ENCODE assay signal across 1 cellular context in the genomic region with DNA sequence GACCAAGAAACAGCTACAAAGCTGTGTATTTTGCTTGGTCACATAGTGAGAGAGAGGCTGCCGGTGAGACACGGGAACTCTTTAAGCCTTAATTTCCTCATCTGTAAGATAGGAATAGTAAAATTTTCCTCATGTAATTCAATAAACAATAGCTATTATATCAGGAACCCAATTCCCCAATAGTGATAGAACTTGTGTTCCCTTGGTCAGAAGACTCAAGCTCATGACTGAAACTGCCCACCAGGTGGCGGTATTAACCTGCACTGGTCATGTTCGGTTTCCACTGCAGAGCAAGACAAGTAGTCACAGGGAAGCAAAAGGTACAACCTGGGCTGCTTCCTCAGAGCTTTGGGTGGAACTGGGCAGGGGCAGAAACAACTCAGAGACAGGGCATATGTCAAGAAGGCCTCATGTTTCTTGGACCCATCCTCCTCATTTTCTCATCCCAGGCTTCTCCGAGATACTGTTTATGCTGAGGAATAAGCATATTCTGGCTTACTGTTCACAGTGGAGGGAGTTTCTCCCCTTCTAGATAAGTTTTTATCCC.
TF ChIP-seq lines count a peak whose summit lies in the region.

No MANE protein-coding gene starts in this region.

TF ChIP-seq in HepG2, 621 proteins besides CTCF, POLR2A, EP300 and RAD21 (continued from another document and continues in another):
- TF ChIP-seq ZNF337 (CRISPR knock-in tag; IDR thresholded peaks at IDR 0.05; ENCODE audit: borderline replicate concordance, low read depth), result no peak
- peak; percentile 85; the same call in 1 of the 2 replicates for TF ChIP-seq MIXL1 (CRISPR knock-in tag; IDR thresholded peaks at IDR 0.05)
- 0 out of 2 replicates have a peak, but pooled peaks have one; percentile 17 for TF ChIP-seq MED1 (CRISPR knock-in tag; IDR thresholded peaks at IDR 0.05)
- TF ChIP-seq, protein P1, sequence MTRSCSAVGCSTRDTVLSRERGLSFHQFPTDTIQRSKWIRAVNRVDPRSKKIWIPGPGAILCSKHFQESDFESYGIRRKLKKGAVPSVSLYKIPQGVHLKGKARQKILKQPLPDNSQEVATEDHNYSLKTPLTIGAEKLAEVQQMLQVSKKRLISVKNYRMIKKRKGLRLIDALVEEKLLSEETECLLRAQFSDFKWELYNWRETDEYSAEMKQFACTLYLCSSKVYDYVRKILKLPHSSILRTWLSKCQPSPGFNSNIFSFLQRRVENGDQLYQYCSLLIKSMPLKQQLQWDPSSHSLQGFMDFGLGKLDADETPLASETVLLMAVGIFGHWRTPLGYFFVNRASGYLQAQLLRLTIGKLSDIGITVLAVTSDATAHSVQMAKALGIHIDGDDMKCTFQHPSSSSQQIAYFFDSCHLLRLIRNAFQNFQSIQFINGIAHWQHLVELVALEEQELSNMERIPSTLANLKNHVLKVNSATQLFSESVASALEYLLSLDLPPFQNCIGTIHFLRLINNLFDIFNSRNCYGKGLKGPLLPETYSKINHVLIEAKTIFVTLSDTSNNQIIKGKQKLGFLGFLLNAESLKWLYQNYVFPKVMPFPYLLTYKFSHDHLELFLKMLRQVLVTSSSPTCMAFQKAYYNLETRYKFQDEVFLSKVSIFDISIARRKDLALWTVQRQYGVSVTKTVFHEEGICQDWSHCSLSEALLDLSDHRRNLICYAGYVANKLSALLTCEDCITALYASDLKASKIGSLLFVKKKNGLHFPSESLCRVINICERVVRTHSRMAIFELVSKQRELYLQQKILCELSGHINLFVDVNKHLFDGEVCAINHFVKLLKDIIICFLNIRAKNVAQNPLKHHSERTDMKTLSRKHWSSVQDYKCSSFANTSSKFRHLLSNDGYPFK (CRISPR knock-in tag; IDR thresholded peaks at IDR 0.05; ENCODE audit: borderline replicate concordance), result no peak
- TF ChIP-seq NR2F1 (CRISPR knock-in tag; IDR thresholded peaks at IDR 0.05), result no peak
- TF ChIP-seq ZNF577 (CRISPR knock-in tag; IDR thresholded peaks at IDR 0.05; ENCODE audit: borderline replicate concordance, low read depth), result no peak
- no peak for TF ChIP-seq DPF2 (CRISPR knock-in tag; IDR thresholded peaks at IDR 0.05; ENCODE audit: borderline replicate concordance, low read depth)
- TF ChIP-seq, protein P2, sequence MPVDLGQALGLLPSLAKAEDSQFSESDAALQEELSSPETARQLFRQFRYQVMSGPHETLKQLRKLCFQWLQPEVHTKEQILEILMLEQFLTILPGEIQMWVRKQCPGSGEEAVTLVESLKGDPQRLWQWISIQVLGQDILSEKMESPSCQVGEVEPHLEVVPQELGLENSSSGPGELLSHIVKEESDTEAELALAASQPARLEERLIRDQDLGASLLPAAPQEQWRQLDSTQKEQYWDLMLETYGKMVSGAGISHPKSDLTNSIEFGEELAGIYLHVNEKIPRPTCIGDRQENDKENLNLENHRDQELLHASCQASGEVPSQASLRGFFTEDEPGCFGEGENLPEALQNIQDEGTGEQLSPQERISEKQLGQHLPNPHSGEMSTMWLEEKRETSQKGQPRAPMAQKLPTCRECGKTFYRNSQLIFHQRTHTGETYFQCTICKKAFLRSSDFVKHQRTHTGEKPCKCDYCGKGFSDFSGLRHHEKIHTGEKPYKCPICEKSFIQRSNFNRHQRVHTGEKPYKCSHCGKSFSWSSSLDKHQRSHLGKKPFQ (CRISPR knock-in tag; IDR thresholded peaks at IDR 0.05; ENCODE audit: insufficient replicate concordance), result no peak
- no peak for TF ChIP-seq NR1H2 (CRISPR knock-in tag; IDR thresholded peaks at IDR 0.05; ENCODE audit: borderline replicate concordance, low read depth)
- no peak for TF ChIP-seq POLR2AphosphoS2 (IDR thresholded peaks at IDR 0.05; ENCODE audit: low read depth, low read length)
- TF ChIP-seq ZNF431 (CRISPR knock-in tag; IDR thresholded peaks at IDR 0.05; ENCODE audit: borderline replicate concordance, low read depth), result no peak
- TF ChIP-seq, protein P3, sequence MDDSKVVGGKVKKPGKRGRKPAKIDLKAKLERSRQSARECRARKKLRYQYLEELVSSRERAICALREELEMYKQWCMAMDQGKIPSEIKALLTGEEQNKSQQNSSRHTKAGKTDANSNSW (CRISPR knock-in tag; IDR thresholded peaks at IDR 0.05; ENCODE audit: borderline replicate concordance), result no peak
- TF ChIP-seq ASH2L (IDR thresholded peaks at IDR 0.05; ENCODE audit: insufficient read length, low read depth, low read length), result peak; percentile 20
- no peak for TF ChIP-seq ZNF563 (CRISPR knock-in tag; IDR thresholded peaks at IDR 0.05)
- TF ChIP-seq, protein P4, sequence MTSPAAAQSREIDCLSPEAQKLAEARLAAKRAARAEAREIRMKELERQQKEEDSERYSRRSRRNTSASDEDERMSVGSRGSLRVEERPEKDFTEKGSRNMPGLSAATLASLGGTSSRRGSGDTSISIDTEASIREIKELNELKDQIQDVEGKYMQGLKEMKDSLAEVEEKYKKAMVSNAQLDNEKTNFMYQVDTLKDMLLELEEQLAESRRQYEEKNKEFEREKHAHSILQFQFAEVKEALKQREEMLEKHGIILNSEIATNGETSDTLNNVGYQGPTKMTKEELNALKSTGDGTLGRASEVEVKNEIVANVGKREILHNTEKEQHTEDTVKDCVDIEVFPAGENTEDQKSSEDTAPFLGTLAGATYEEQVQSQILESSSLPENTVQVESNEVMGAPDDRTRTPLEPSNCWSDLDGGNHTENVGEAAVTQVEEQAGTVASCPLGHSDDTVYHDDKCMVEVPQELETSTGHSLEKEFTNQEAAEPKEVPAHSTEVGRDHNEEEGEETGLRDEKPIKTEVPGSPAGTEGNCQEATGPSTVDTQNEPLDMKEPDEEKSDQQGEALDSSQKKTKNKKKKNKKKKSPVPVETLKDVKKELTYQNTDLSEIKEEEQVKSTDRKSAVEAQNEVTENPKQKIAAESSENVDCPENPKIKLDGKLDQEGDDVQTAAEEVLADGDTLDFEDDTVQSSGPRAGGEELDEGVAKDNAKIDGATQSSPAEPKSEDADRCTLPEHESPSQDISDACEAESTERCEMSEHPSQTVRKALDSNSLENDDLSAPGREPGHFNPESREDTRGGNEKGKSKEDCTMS (CRISPR knock-in tag; conservative IDR thresholded peaks at IDR 0.05), result peak; percentile 91
- TF ChIP-seq REL (CRISPR knock-in tag; conservative IDR thresholded peaks at IDR 0.05), result no peak
- TF ChIP-seq, protein P5, sequence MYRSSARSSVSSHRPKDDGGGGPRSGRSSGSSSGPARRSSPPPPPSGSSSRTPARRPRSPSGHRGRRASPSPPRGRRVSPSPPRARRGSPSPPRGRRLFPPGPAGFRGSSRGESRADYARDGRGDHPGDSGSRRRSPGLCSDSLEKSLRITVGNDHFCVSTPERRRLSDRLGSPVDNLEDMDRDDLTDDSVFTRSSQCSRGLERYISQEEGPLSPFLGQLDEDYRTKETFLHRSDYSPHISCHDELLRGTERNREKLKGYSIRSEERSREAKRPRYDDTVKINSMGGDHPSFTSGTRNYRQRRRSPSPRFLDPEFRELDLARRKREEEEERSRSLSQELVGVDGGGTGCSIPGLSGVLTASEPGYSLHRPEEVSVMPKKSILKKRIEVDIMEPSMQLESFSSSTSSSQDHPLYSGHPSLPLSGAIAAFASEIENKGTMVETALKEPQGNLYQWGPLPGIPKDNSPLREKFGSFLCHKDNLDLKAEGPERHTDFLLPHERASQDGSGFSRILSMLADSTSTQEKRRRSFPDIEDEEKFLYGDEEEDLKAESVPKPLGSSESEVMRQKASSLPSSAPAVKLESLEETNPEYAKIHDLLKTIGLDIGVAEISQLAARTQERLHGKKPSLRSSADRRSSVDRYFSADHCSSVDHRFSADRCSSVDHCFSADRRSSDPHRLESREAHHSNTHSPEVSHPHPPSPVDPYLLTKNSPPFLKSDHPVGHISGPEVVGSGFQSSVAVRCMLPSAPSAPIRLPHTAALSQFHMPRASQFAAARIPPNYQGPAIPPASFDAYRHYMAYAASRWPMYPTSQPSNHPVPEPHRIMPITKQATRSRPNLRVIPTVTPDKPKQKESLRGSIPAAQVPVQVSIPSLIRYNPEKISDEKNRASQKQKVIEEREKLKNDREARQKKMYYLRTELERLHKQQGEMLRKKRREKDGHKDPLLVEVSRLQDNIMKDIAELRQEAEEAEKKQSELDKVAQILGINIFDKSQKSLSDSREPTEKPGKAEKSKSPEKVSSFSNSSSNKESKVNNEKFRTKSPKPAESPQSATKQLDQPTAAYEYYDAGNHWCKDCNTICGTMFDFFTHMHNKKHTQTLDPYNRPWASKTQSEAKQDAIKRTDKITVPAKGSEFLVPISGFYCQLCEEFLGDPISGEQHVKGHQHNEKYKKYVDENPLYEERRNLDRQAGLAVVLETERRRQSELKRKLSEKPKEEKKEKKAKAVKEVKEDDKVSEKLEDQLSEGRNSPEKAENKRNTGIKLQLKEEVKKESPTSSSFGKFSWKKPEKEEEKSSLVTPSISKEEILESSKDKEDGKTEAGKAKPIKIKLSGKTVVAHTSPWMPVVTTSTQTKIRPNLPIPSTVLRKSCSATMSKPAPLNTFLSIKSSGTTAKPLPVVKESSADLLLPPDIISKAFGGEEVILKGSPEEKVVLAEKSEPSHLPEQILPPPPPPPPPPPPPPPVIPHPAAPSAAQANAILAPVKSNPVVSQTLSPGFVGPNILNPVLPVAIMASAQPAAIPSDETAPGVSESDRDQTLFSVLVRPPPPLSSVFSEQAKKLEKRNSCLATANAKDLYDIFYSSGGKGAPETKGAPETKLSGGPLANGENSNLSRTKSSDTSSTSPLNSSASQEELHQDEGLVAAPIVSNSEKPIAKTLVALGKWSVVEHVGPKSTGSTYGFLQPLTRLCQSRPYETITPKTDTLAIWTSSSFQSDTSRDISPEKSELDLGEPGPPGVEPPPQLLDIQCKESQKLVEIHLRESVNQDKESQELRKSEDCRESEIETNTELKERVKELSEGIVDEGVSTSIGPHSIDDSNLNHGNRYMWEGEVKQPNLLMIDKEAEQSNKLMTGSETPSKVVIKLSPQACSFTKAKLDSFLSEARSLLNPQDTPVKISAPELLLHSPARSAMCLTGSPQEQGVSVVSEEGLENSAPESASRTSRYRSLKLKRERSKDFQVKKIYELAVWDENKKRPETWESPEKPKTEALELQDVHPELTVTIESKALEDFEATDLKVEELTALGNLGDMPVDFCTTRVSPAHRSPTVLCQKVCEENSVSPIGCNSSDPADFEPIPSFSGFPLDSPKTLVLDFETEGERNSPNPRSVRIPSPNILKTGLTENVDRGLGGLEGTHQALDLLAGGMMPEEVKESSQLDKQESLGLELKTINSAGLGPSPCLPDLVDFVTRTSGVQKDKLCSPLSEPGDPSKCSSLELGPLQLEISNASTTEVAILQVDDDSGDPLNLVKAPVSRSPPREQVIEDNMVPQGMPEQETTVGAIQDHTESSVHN (CRISPR knock-in tag; IDR thresholded peaks at IDR 0.05), result no peak; the same call in 1 of the 2 replicates
- 0 out of 2 replicates have a peak, but pooled peaks have one; percentile 28 for TF ChIP-seq ZBTB21 (CRISPR knock-in tag; IDR thresholded peaks at IDR 0.05)
- 0 out of 2 replicates have a peak, but pooled peaks have one; percentile 54 for TF ChIP-seq GLI4 (CRISPR knock-in tag; IDR thresholded peaks at IDR 0.05; ENCODE audit: borderline replicate concordance)
- no peak for TF ChIP-seq ZBTB20 (CRISPR knock-in tag; IDR thresholded peaks at IDR 0.05; ENCODE audit: borderline replicate concordance, low read depth)
- TF ChIP-seq TP53 (CRISPR knock-in tag; conservative IDR thresholded peaks at IDR 0.05), result no peak
- TF ChIP-seq, protein P6, sequence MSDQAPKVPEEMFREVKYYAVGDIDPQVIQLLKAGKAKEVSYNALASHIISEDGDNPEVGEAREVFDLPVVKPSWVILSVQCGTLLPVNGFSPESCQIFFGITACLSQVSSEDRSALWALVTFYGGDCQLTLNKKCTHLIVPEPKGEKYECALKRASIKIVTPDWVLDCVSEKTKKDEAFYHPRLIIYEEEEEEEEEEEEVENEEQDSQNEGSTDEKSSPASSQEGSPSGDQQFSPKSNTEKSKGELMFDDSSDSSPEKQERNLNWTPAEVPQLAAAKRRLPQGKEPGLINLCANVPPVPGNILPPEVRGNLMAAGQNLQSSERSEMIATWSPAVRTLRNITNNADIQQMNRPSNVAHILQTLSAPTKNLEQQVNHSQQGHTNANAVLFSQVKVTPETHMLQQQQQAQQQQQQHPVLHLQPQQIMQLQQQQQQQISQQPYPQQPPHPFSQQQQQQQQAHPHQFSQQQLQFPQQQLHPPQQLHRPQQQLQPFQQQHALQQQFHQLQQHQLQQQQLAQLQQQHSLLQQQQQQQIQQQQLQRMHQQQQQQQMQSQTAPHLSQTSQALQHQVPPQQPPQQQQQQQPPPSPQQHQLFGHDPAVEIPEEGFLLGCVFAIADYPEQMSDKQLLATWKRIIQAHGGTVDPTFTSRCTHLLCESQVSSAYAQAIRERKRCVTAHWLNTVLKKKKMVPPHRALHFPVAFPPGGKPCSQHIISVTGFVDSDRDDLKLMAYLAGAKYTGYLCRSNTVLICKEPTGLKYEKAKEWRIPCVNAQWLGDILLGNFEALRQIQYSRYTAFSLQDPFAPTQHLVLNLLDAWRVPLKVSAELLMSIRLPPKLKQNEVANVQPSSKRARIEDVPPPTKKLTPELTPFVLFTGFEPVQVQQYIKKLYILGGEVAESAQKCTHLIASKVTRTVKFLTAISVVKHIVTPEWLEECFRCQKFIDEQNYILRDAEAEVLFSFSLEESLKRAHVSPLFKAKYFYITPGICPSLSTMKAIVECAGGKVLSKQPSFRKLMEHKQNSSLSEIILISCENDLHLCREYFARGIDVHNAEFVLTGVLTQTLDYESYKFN (CRISPR knock-in tag; conservative IDR thresholded peaks at IDR 0.05), result no peak
- no peak for TF ChIP-seq RFX1 (IDR thresholded peaks at IDR 0.05)
- TF ChIP-seq ZNF124 (CRISPR knock-in tag; IDR thresholded peaks at IDR 0.05), result peak; percentile 89; the same call in 1 of the 2 replicates
- TF ChIP-seq ZNF256 (CRISPR knock-in tag; conservative IDR thresholded peaks at IDR 0.05), result no peak
- TF ChIP-seq GATAD2A (CRISPR knock-in tag; IDR thresholded peaks at IDR 0.05), result peak; percentile 70
- no peak for TF ChIP-seq KDM5A (IDR thresholded peaks at IDR 0.05; ENCODE audit: borderline replicate concordance, low read length)
- TF ChIP-seq ZNF790 (CRISPR knock-in tag; IDR thresholded peaks at IDR 0.05; ENCODE audit: borderline replicate concordance), result no peak
- no peak for TF ChIP-seq SCMH1 (CRISPR knock-in tag; IDR thresholded peaks at IDR 0.05; ENCODE audit: borderline replicate concordance)
- TF ChIP-seq JUND (CRISPR knock-in tag; IDR thresholded peaks at IDR 0.05), result no peak
- 0 out of 2 replicates have a peak, but pooled peaks have one; percentile 35 for TF ChIP-seq CBFB (CRISPR knock-in tag; IDR thresholded peaks at IDR 0.05)
- no peak for TF ChIP-seq POGZ (CRISPR knock-in tag; IDR thresholded peaks at IDR 0.05)
- TF ChIP-seq ZNF562 (CRISPR knock-in tag; IDR thresholded peaks at IDR 0.05; ENCODE audit: borderline replicate concordance), result no peak
- no peak for TF ChIP-seq DNMT1 (CRISPR knock-in tag; IDR thresholded peaks at IDR 0.05)
- TF ChIP-seq GABPB1 (CRISPR knock-in tag; IDR thresholded peaks at IDR 0.05), result peak; percentile 32; the same call in 1 of the 2 replicates
- no peak for TF ChIP-seq NR2F6 (IDR thresholded peaks at IDR 0.05)
- peak; percentile 39; the same call in 1 of the 2 replicates for TF ChIP-seq NR2F6 (CRISPR knock-in tag; IDR thresholded peaks at IDR 0.05)
- no peak for TF ChIP-seq CCDC6 (CRISPR knock-in tag; IDR thresholded peaks at IDR 0.05)
- TF ChIP-seq, protein P7, sequence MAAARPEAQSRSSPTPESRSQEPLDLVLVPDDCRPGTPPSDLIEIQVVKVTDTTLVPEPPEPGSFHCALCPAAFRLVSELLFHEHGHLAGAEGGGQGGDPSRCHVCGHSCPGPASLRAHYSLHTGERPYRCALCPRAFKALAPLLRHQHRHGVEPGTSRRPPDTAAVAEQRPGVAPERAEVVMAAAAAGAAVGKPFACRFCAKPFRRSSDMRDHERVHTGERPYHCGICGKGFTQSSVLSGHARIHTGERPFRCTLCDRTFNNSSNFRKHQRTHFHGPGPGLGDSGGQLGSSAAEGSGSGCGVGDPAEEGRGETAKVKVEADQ (CRISPR knock-in tag; IDR thresholded peaks at IDR 0.05; ENCODE audit: borderline replicate concordance), result 0 out of 2 replicates have a peak, but pooled peaks have one; percentile 41
- TF ChIP-seq ARHGAP35 (CRISPR knock-in tag; IDR thresholded peaks at IDR 0.05; ENCODE audit: borderline replicate concordance), result no peak
- peak; percentile 70; the same call in 1 of the 2 replicates for TF ChIP-seq KLF9 (CRISPR knock-in tag; IDR thresholded peaks at IDR 0.05; ENCODE audit: low read depth)
- peak; percentile 90 for TF ChIP-seq ERF (CRISPR knock-in tag; IDR thresholded peaks at IDR 0.05)
